In the genomic region with DNA sequence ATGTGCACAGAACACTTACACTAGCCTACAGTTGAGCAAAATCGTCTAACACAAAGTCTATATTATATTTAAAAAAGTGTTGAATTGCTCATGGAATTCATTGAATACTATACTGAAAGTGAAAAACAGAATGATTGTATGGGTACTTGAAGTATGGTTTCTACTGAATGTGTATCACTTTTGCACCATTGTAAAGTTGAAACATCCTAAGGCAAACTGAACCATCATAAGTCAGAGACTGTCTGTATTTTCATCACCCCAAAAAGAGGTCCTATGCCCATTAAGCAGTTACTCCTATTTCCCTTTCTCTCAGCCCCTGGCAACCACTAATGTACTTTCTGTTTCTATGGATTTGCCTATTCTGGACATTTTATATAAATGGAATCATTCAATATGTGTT, we compare ENCODE assay signal across 13 cellular contexts. TPM values are rescaled to one million over a fixed set of nuclear protein-coding genes. Genes with fewer than 3 reads are reported as not detected.
DNase-seq lines count a peak whose midpoint lies in the region; ATAC-seq lines count a peak whose summit lies in the region.
"Had no signal": no experiment of that assay in that cellular context is flagged by ENCODE, and none has a peak within 500 bp of the region (broad histone marks: within the 10 kb centered on the region; RNA-seq: fewer than 3 reads in every experiment).

No MANE protein-coding gene starts in this region.

- ATAC-seq in T-cell (replicated peaks in 1 of 4) (no peak), HG03565 (IDR thresholded peaks at IDR 0.05; ENCODE audit: unreplicated experiment) (no peak)
- ATAC-seq in effector memory CD8-positive, alpha-beta T cell (replicated peaks): no peak
- ATAC-seq in stimulated activated effector memory CD8-positive, alpha-beta T cell treated with anti-CD3 and anti-CD28 coated beads, Interleukin-12 subunit alpha, Interleukin-12 subunit beta, amount 100 ng/mL, for 72 hours: peak; percentile 24

- H3K27ac Mint-ChIP-seq in activated CD4-positive, alpha-beta T cell treated with anti-CD3 and anti-CD28 coated beads, Interleukin-2, amount 10 ng/mL, durations not matched to agents 7 days and 5 days: peak overlapping the region; percentile 17
- H3K27ac Mint-ChIP-seq in T-cell: peak overlapping the region; percentile 93 to 95
- peak overlapping the region; percentile 65 to 94 for H3K27ac Mint-ChIP-seq in effector memory CD8-positive, alpha-beta T cell
- peak overlapping the region; percentile 38 for H3K27ac Mint-ChIP-seq in stimulated activated effector memory CD8-positive, alpha-beta T cell treated with anti-CD3 and anti-CD28 coated beads, Interleukin-12 subunit alpha, Interleukin-12 subunit beta, amount 100 ng/mL, for 72 hours

- no peak overlapping the region for H3K4me3 Mint-ChIP-seq in activated CD4-positive, alpha-beta T cell treated with anti-CD3 and anti-CD28 coated beads, Interleukin-2, amount 10 ng/mL, durations not matched to agents 7 days and 5 days
- peak overlapping the region in 2 of 3 donors; percentile 39 to 40 for H3K4me3 Mint-ChIP-seq in T-cell
- H3K4me3 Mint-ChIP-seq in effector memory CD8-positive, alpha-beta T cell: peak overlapping the region; percentile 54 to 70
- H3K4me3 Mint-ChIP-seq in stimulated activated effector memory CD8-positive, alpha-beta T cell treated with anti-CD3 and anti-CD28 coated beads, Interleukin-12 subunit alpha, Interleukin-12 subunit beta, amount 100 ng/mL, for 72 hours: peak overlapping the region; percentile 52

- POLR2A ChIA-PET in activated CD4-positive, alpha-beta T cell treated with anti-CD3 and anti-CD28 coated beads, Interleukin-2, amount 10 ng/mL, durations not matched to agents 7 days and 5 days (lab: Charles Lee): interaction anchor here (0.6 kb wide), 1 partner anchor 263 kb away, joined by 3 read pairs; no protein-coding TSS in a partner anchor
- POLR2A ChIA-PET in T-cell (lab: Charles Lee): no interaction called here

- no peak for DNase-seq in activated CD4-positive, alpha-beta T cell treated with anti-CD3 and anti-CD28 coated beads, Interleukin-2, amount 10 ng/mL, durations not matched to agents 7 days and 5 days
- no peak for DNase-seq in activated CD4-positive, alpha-beta T cell treated with anti-CD3 and anti-CD28 coated beads, Interleukin-2, amount 50 U/mL, for 1 hour
- DNase-seq in T-cell: no peak
- DNase-seq in effector memory CD8-positive, alpha-beta T cell: no peak
- DNase-seq in stimulated activated effector memory CD8-positive, alpha-beta T cell treated with anti-CD3 and anti-CD28 coated beads, Interleukin-12 subunit alpha, Interleukin-12 subunit beta, amount 100 ng/mL, for 72 hours (ENCODE audit: low spot score in 2 of 2): no peak
- no peak for DNase-seq in NOMO-1 treated with DMSO at 0.1 percent for 48 hours (lab: John Stamatoyannopoulos, UW; ENCODE audit: unreplicated experiment)
- no peak for DNase-seq in KBM-7
- DNase-seq: amygdala, DMS 273 treated with DMSO at 0.1 percent for 48 hours, foreskin melanocyte, NCI-H1048, NCI-H2171 had no signal

- H3K36me3 Mint-ChIP-seq in activated CD4-positive, alpha-beta T cell treated with anti-CD3 and anti-CD28 coated beads, Interleukin-2, amount 10 ng/mL, durations not matched to agents 7 days and 5 days (ENCODE audit: low read depth): peaks cover 6% of the 10 kb centered on the region
- H3K36me3 Mint-ChIP-seq in T-cell: no peaks in the 10 kb centered on the region
- H3K36me3 Mint-ChIP-seq in effector memory CD8-positive, alpha-beta T cell (ENCODE audit: insufficient read depth): peaks cover 17% of the 10 kb centered on the region
- peaks cover 16% of the 10 kb centered on the region for H3K36me3 Mint-ChIP-seq in stimulated activated effector memory CD8-positive, alpha-beta T cell treated with anti-CD3 and anti-CD28 coated beads, Interleukin-12 subunit alpha, Interleukin-12 subunit beta, amount 100 ng/mL, for 72 hours

- H3K4me1 Mint-ChIP-seq in activated CD4-positive, alpha-beta T cell treated with anti-CD3 and anti-CD28 coated beads, Interleukin-2, amount 10 ng/mL, durations not matched to agents 7 days and 5 days: peaks cover 63% of the 10 kb centered on the region
- peaks cover 69 to 73% (median 69%) of the 10 kb centered on the region in 3 donors for H3K4me1 Mint-ChIP-seq in T-cell
- peaks cover 51 to 59% of the 10 kb centered on the region in 2 donors for H3K4me1 Mint-ChIP-seq in effector memory CD8-positive, alpha-beta T cell (ENCODE audit: low read depth in 2 of 2)
- H3K4me1 Mint-ChIP-seq in stimulated activated effector memory CD8-positive, alpha-beta T cell treated with anti-CD3 and anti-CD28 coated beads, Interleukin-12 subunit alpha, Interleukin-12 subunit beta, amount 100 ng/mL, for 72 hours: peaks cover 62% of the 10 kb centered on the region

- CTCF ChIA-PET in activated CD4-positive, alpha-beta T cell treated with anti-CD3 and anti-CD28 coated beads, Interleukin-2, amount 10 ng/mL, durations not matched to agents 7 days and 5 days (lab: Charles Lee): interaction anchor here (1.0 to 2.3 kb wide), 3 partner anchors 12 to 224 kb away, joined by 3 to 8 read pairs (median 4); no protein-coding TSS in a partner anchor
- CTCF ChIA-PET in T-cell (lab: Charles Lee): interaction anchor here in 1 of 2 donors (2.6 kb wide), 1 partner anchor 124 kb away, joined by 6 read pairs; no protein-coding TSS in a partner anchor

- in situ Hi-C loops in KBM-7 (cut with MboI; ENCODE audit: low pct_unique_long_range_greater_than_20kb, low sequenced_read_pairs): loop anchor here (25.0 kb wide), 1 partner anchor 103 kb away; no protein-coding TSS in a partner anchor

- H3K27me3 Mint-ChIP-seq in activated CD4-positive, alpha-beta T cell treated with anti-CD3 and anti-CD28 coated beads, Interleukin-2, amount 10 ng/mL, durations not matched to agents 7 days and 5 days: no peaks in the 10 kb centered on the region
- no peaks in the 10 kb centered on the region for H3K27me3 Mint-ChIP-seq in T-cell
- H3K27me3 Mint-ChIP-seq in effector memory CD8-positive, alpha-beta T cell: no peaks in the 10 kb centered on the region

- no peaks in the 10 kb centered on the region for H3K9me3 Mint-ChIP-seq in activated CD4-positive, alpha-beta T cell treated with anti-CD3 and anti-CD28 coated beads, Interleukin-2, amount 10 ng/mL, durations not matched to agents 7 days and 5 days
- H3K9me3 Mint-ChIP-seq in T-cell: no peaks in the 10 kb centered on the region
- no peaks in the 10 kb centered on the region for H3K9me3 Mint-ChIP-seq in effector memory CD8-positive, alpha-beta T cell
- no peaks in the 10 kb centered on the region for H3K9me3 Mint-ChIP-seq in stimulated activated effector memory CD8-positive, alpha-beta T cell treated with anti-CD3 and anti-CD28 coated beads, Interleukin-12 subunit alpha, Interleukin-12 subunit beta, amount 100 ng/mL, for 72 hours

RNA-seq across cellular contexts. Expression of a gene that starts 4.4 kb away (rescaled TPM):
- 10 to 100 TPM; 10.3 to 10.8 TPM for total RNA-seq in activated CD4-positive, alpha-beta T cell treated with anti-CD3 and anti-CD28 coated beads, Interleukin-2, amount 10 ng/mL, durations not matched to agents 7 days and 5 days
- total RNA-seq in T-cell: 10 to 100 TPM in 3 of 5 donors, 1 to 10 TPM in 2; 9.6 to 15.4 (median 14.2) TPM

RNA-seq across cellular contexts. Expression of a gene that starts 4.8 kb away (rescaled TPM):
- total RNA-seq in activated CD4-positive, alpha-beta T cell treated with anti-CD3 and anti-CD28 coated beads, Interleukin-2, amount 10 ng/mL, durations not matched to agents 7 days and 5 days: 10 to 100 TPM; 58.7 to 59.7 TPM
- 100 to 1,000 TPM in 4 of 5 donors, 10 to 100 TPM in 1; 53.7 to 159 (median 119) TPM for total RNA-seq in T-cell

Comparison
In these comparisons a context has a peak if more than half of its experiments do, and no peak if none do; other contexts are left out.
1. H3K27ac Mint-ChIP-seq: peak in every context shown above with its lines; median percentile 94 in T-cell; 80 in effector memory CD8-positive, alpha-beta T cell; 38 in stimulated activated effector memory CD8-positive, alpha-beta T cell treated with anti-CD3 and anti-CD28 coated beads, Interleukin-12 subunit alpha, Interleukin-12 subunit beta, amount 100 ng/mL, for 72 hours; 17 in activated CD4-positive, alpha-beta T cell treated with anti-CD3 and anti-CD28 coated beads, Interleukin-2, amount 10 ng/mL, durations not matched to agents 7 days and 5 days.